In genomic region chr2:111972955-111973565, GRCh38 we compare ENCODE assay signal across 12 cellular contexts.
DNase-seq lines count a peak whose midpoint lies in the region; ATAC-seq and TF ChIP-seq lines count a peak whose summit lies in the region.
"Had no signal": no experiment of that assay in that cellular context is flagged by ENCODE, and none has a peak within 500 bp of the region (broad histone marks: within the 10 kb centered on the region; RNA-seq: fewer than 3 reads in every experiment).

No MANE protein-coding gene starts in this region.

- H3K4me1 ChIP-seq in Panc1 (ENCODE audit: control insufficient read depth, insufficient read depth, low read length) (peaks cover 30% of the 10 kb centered on the region), left ventricle myocardium inferior (peaks cover 20% of the 10 kb centered on the region), gastrocnemius medialis (peaks cover 0 to 13% of the 10 kb centered on the region in 2 donors)

- in situ Hi-C loops in Panc1 (cut with HindIII; ENCODE audit: low pct_unique_long_range_greater_than_20kb, low sequenced_read_pairs), result no loop called here
- in situ Hi-C loops in gastrocnemius medialis (cut with MboI; ENCODE audit: low sequenced_read_pairs in 4 of 4), result no loop called here

- BruUV-seq in Panc1 (replicated peaks; lab: Mats Ljungman, UMichigan), result no TSS peak

- no peaks in the 10 kb centered on the region for H3K27me3 ChIP-seq in Panc1 (ENCODE audit: control insufficient read depth, insufficient read depth, low read length)
- H3K27me3 ChIP-seq in left ventricle myocardium inferior (ENCODE audit: low read depth), result no peaks in the 10 kb centered on the region
- H3K27me3 ChIP-seq in gastrocnemius medialis, result no peaks in the 10 kb centered on the region

- POLR2A ChIA-PET in Panc1 (lab: Charles Lee), result no interaction called here

- no peak for TF ChIP-seq POLR2A in gastrocnemius medialis (IDR thresholded peaks at IDR 0.05)

- ATAC-seq in Panc1, result no peak
- ATAC-seq in gastrocnemius medialis, result peak; percentile 74 to 79
- ATAC-seq in GM18502 (IDR thresholded peaks at IDR 0.05; ENCODE audit: poor library complexity, unreplicated experiment), result no peak
- ATAC-seq in GM19395 (IDR thresholded peaks at IDR 0.05; ENCODE audit: unreplicated experiment), result no peak

- peaks cover 9% of the 10 kb centered on the region for H3K9me3 ChIP-seq in Panc1 (ENCODE audit: control insufficient read depth, insufficient read depth, low read depth, low read length)
- H3K9me3 ChIP-seq in left ventricle myocardium inferior (replicated peaks), result peaks cover 13% of the 10 kb centered on the region
- H3K9me3 ChIP-seq in gastrocnemius medialis, result no peaks in the 10 kb centered on the region

- no peak for TF ChIP-seq CTCF in GM12865 (IDR thresholded peaks at IDR 0.05; ENCODE audit: insufficient read depth, low read depth, low read length, missing control alignments)
- TF ChIP-seq CTCF in Panc1 (IDR thresholded peaks at IDR 0.05), result no peak
- no peak for TF ChIP-seq CTCF in left ventricle myocardium inferior (IDR thresholded peaks at IDR 0.05; ENCODE audit: borderline replicate concordance)
- TF ChIP-seq CTCF in gastrocnemius medialis (IDR thresholded peaks at IDR 0.05 in 4 of 5, conservative IDR thresholded peaks at IDR 0.05 in 1 of 5), result no peak

- H3K4me3 ChIP-seq in GM12865 (ENCODE audit: low read depth, low read length) (no peak overlapping the region), Panc1 (ENCODE audit: low read depth in 2 of 2, low read length in 2 of 2) (no peak overlapping the region), left ventricle myocardium inferior (no peak overlapping the region), gastrocnemius medialis (peak overlapping the region in 1 of 4 donors; percentile 12)

- H3K36me3 ChIP-seq in Panc1 (ENCODE audit: control insufficient read depth, insufficient read depth, low read length) (peaks cover 3% of the 10 kb centered on the region; the same call in 1 of the 2 replicates), left ventricle myocardium inferior (peaks cover 40% of the 10 kb centered on the region), gastrocnemius medialis (peaks cover 0 to 4% of the 10 kb centered on the region in 2 donors)

- peak; percentile 40 for DNase-seq in GM12865 (ENCODE audit: low read depth)
- no peak for DNase-seq in Panc1 (ENCODE audit: low read depth, low spot score)
- no peak for DNase-seq in left ventricle myocardium inferior
- DNase-seq in gastrocnemius medialis, result peak in 1 of 2 donors; percentile 33
- DNase-seq in SK-N-DZ (ENCODE audit: low spot score), result no peak
- no peak for DNase-seq in posterior cingulate gyrus
- DNase-seq: NCI-H1092 treated with DMSO at 0.1 percent for 48 hours; NCI-H69; stimulated activated CD4-positive, alpha-beta T cell treated with anti-CD3 and anti-CD28 coated beads, Interleukin-2, amount 100 ng/mL, for 48 hours had no signal

- H3K27ac ChIP-seq in Panc1 (ENCODE audit: low read length), result peak overlapping the region; percentile 32; the same call in 1 of the 2 replicates
- H3K27ac ChIP-seq in left ventricle myocardium inferior (replicated peaks), result peak overlapping the region; percentile 59
- peak overlapping the region; percentile 7 to 58 (median 42) for H3K27ac ChIP-seq in gastrocnemius medialis
- H3K27ac ChIP-seq: HL-60 had no signal

- CTCF ChIA-PET in Panc1 (lab: Charles Lee), result no interaction called here

- intact Hi-C loops in Panc1 (cut with micrococcal nuclease; ENCODE audit: unreplicated experiment) (no loop called here), left ventricle myocardium inferior (cut with micrococcal nuclease) (no loop called here), gastrocnemius medialis (cut with DNase I; ENCODE audit: low total_unique reads) (no loop called here), posterior cingulate gyrus (cut with DNase I) (no loop called here)

Comparison
In these comparisons a context has a peak if more than half of its experiments do, and no peak if none do; other contexts are left out.
1. ATAC-seq: peak in gastrocnemius medialis (2 of 2); none in Panc1 (single experiment), GM18502 (single experiment) and GM19395 (single experiment).
2. Peak in every context shown above with its lines, with median percentiles within 50 percentile points of each other: H3K27ac ChIP-seq.